In the genomic region with DNA sequence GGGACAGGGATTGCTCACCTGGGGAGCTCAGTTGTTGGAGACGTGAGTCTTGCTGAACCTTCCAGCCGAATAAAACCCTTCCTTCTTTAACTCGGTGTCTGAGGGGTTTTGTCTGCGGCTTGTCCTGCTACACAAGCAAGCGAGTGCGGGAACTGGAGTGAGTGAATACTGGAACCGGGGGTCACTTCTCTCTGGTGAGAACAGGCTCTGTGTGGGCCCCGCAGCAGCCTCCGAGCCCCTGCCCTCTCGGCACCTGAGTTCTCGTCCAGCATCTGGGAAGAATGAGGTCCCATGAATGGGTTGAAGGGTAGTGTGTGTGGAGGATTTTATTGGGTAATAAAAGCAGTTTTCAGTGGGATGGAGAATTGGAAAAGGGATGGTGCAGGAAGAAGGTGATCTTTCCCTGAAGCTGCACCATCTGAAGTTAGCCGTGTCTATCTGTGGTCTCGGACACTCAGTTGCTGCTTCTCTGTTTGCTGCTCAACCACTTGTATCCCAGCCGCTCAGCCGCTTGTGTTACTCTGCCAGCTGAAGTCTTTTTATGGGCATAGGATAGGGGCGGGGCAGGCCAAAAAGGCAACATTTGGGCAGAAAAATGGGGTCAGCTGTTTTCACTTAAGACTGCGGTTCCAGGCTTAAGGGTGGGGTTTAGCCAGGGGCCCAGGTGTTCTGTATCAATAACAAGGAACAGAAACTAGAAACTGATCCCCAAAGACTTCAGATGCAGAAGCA, we compare ENCODE assay signal across 27 cellular contexts.
"Had no signal": no experiment of that assay in that cellular context is flagged by ENCODE, and none has a peak within 500 bp of the region (broad histone marks: within the 10 kb centered on the region; RNA-seq: fewer than 3 reads in every experiment).

No MANE protein-coding gene starts in this region.

- H3K4me1 Mint-ChIP-seq: activated CD4-positive, alpha-beta T cell treated with anti-CD3 and anti-CD28 coated beads, Interleukin-2, amount 10 ng/mL, durations not matched to agents 7 days and 5 days; activated naive CD8-positive, alpha-beta T cell treated with anti-CD3 and anti-CD28 coated beads, Interleukin-2, amount 50 U/mL, for 24 hours; central memory CD8-positive, alpha-beta T cell had no signal

- H3K27me3 Mint-ChIP-seq: activated CD4-positive, alpha-beta T cell treated with anti-CD3 and anti-CD28 coated beads, Interleukin-2, amount 10 ng/mL, durations not matched to agents 7 days and 5 days; activated naive CD8-positive, alpha-beta T cell treated with anti-CD3 and anti-CD28 coated beads, Interleukin-2, amount 50 U/mL, for 24 hours; brain; central memory CD8-positive, alpha-beta T cell had no signal

- DNase-seq: activated CD4-positive, alpha-beta memory T cell treated with anti-CD3 and anti-CD28 coated beads for 36 hours; activated CD4-positive, alpha-beta T cell treated with anti-CD3 and anti-CD28 coated beads, Interleukin-2, amount 10 ng/mL, durations not matched to agents 7 days and 5 days; activated CD4-positive, CD25-positive, alpha-beta regulatory T cell; activated CD8-positive, alpha-beta memory T cell treated with anti-CD3 and anti-CD28 coated beads for 24 hours; activated effector memory CD4-positive, alpha-beta T cell treated with anti-CD3 and anti-CD28 coated beads, Interleukin-2, amount 50 U/mL, for 16 hours; activated naive CD4-positive, alpha-beta T cell treated with Interleukin-2 at 50 U/mL for 16 hours; activated naive CD8-positive, alpha-beta T cell treated with anti-CD3 and anti-CD28 coated beads, Interleukin-2, amount 50 U/mL, for 24 hours; activated T-cell treated with anti-CD3 and anti-CD28 coated beads, Interleukin-2, amount 50 U/mL, for 4 hours; amygdala; Karpas-422; NCI-H1105 treated with DMSO at 0.1 percent for 48 hours; NCI-H1436 treated with DMSO at 0.1 percent for 48 hours; NCI-H187; NCI-H2081; NCI-H446; NCI-H526; NCI-H774; NK-92 treated with Interleukin-12 subunit alpha and Interleukin-12 subunit beta, amount 100 ng/mL, for 24 hours; SHP77; T-helper 2 cell; T1000 had no signal

- H3K36me3 ChIP-seq: Peyer's patch had no signal

- H3K4me3 ChIP-seq: Peyer's patch had no signal

- H3K4me3 Mint-ChIP-seq: activated CD4-positive, alpha-beta memory T cell treated with anti-CD3 and anti-CD28 coated beads for 36 hours; activated CD4-positive, alpha-beta T cell treated with anti-CD3 and anti-CD28 coated beads, Interleukin-2, amount 10 ng/mL, durations not matched to agents 7 days and 5 days; activated naive CD8-positive, alpha-beta T cell treated with anti-CD3 and anti-CD28 coated beads, Interleukin-2, amount 50 U/mL, for 24 hours; activated T-cell treated with anti-CD3 and anti-CD28 coated beads, Interleukin-2, amount 50 U/mL, for 4 hours; brain; central memory CD8-positive, alpha-beta T cell had no signal

- H3K27ac ChIP-seq: Peyer's patch had no signal

- H3K27me3 ChIP-seq: Peyer's patch had no signal

- H3K27ac Mint-ChIP-seq: activated CD4-positive, alpha-beta T cell treated with anti-CD3 and anti-CD28 coated beads, Interleukin-2, amount 10 ng/mL, durations not matched to agents 7 days and 5 days; activated naive CD4-positive, alpha-beta T cell treated with anti-CD3 and anti-CD28 coated beads, Interleukin-2, amount 50 U/mL, for 72 hours; activated naive CD8-positive, alpha-beta T cell treated with anti-CD3 and anti-CD28 coated beads, Interleukin-2, amount 50 U/mL, for 24 hours; brain had no signal

- H3K4me1 ChIP-seq: Peyer's patch had no signal

- H3K9me3 ChIP-seq: Peyer's patch had no signal

- FAIRE-seq: astrocyte, TTC549 had no signal

- H3K9me3 Mint-ChIP-seq: activated CD4-positive, alpha-beta T cell treated with anti-CD3 and anti-CD28 coated beads, Interleukin-2, amount 10 ng/mL, durations not matched to agents 7 days and 5 days; central memory CD8-positive, alpha-beta T cell had no signal

- H3K36me3 Mint-ChIP-seq: activated CD4-positive, alpha-beta memory T cell treated with anti-CD3 and anti-CD28 coated beads for 36 hours; brain had no signal

- ATAC-seq: activated naive CD4-positive, alpha-beta T cell treated with anti-CD3 and anti-CD28 coated beads, Interleukin-2, amount 50 U/mL, for 72 hours; activated naive CD8-positive, alpha-beta T cell treated with anti-CD3 and anti-CD28 coated beads, Interleukin-2, amount 50 U/mL, for 24 hours; activated T-cell treated with anti-CD3 and anti-CD28 coated beads, Interleukin-2, amount 50 U/mL, for 4 hours had no signal
